ENCODE assay signal across 14 cellular contexts in the genomic region with DNA sequence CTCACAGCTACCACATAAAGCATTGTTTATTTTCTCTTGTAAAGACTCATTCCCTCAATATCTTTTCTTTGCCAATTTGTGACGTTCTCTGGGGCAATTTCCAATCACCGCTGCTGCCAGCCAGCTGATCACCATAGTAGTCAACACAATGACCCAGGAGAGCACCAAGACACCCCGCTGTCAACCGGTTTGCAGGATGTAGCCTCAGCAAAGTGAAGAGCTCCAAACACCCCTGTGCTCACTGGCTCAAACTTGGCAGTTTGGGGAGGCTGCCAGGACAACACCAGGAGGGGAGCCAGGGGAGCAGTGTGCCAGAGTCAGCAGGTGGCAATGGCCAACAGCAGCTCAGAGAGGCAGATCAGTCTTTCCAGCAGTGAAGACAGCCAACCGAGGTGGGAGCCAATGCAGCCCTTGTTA.
DNase-seq lines count a peak whose midpoint lies in the region; ATAC-seq and TF ChIP-seq lines count a peak whose summit lies in the region.
"Had no signal": no experiment of that assay in that cellular context is flagged by ENCODE, and none has a peak within 500 bp of the region (broad histone marks: within the 10 kb centered on the region; RNA-seq: fewer than 3 reads in every experiment).

No MANE protein-coding gene starts in this region.

- no peak overlapping the region for H3K27ac ChIP-seq in aorta (ENCODE audit: low read depth in 1 of 2, low read length in 2 of 2)
- no peak overlapping the region for H3K27ac ChIP-seq in CD8-positive, alpha-beta T cell (ENCODE audit: low read depth, low read length)
- H3K27ac ChIP-seq: A549, left lung, thyroid gland had no signal

- no peaks in the 10 kb centered on the region for H3K27me3 Mint-ChIP-seq in stimulated activated naive CD8-positive, alpha-beta T cell treated with anti-CD3 and anti-CD28 coated beads, Interleukin-15, amount 100 ng/mL, for 72 hours
- peaks cover 14% of the 10 kb centered on the region for H3K27me3 Mint-ChIP-seq in chondrocyte (ENCODE audit: low read depth)
- no peaks in the 10 kb centered on the region for H3K27me3 Mint-ChIP-seq in CD8-positive, alpha-beta T cell (ENCODE audit: low read depth)

- no peak for TF ChIP-seq CTCF in chondrocyte (IDR thresholded peaks at IDR 0.05)
- no peak for TF ChIP-seq CTCF in CD8-positive, alpha-beta T cell (IDR thresholded peaks at IDR 0.05)

- WGBS in aorta, 2 donors, result 20 to 24% methylated on average over 5 of the region's 5 CpGs

- H3K36me3 Mint-ChIP-seq in chondrocyte (ENCODE audit: low read depth), result no peaks in the 10 kb centered on the region
- no peaks in the 10 kb centered on the region for H3K36me3 Mint-ChIP-seq in CD8-positive, alpha-beta T cell
- H3K36me3 Mint-ChIP-seq: activated naive CD4-positive, alpha-beta T cell treated with anti-CD3 and anti-CD28 coated beads, Interleukin-2, amount 50 U/mL, for 72 hours had no signal

- CTCF ChIA-PET in CD8-positive, alpha-beta T cell (lab: Charles Lee), result no interaction called here

- no peak overlapping the region for H3K4me3 Mint-ChIP-seq in stimulated activated naive CD8-positive, alpha-beta T cell treated with anti-CD3 and anti-CD28 coated beads, Interleukin-15, amount 100 ng/mL, for 72 hours
- no peak overlapping the region for H3K4me3 Mint-ChIP-seq in chondrocyte (ENCODE audit: unreplicated experiment)
- no peak overlapping the region for H3K4me3 Mint-ChIP-seq in CD8-positive, alpha-beta T cell

- H3K4me1 Mint-ChIP-seq in stimulated activated naive CD8-positive, alpha-beta T cell treated with anti-CD3 and anti-CD28 coated beads, Interleukin-15, amount 100 ng/mL, for 72 hours, result no peaks in the 10 kb centered on the region
- H3K4me1 Mint-ChIP-seq in chondrocyte (ENCODE audit: low read depth), result no peaks in the 10 kb centered on the region
- H3K4me1 Mint-ChIP-seq in CD8-positive, alpha-beta T cell (ENCODE audit: low read depth), result no peaks in the 10 kb centered on the region

- H3K27ac Mint-ChIP-seq in stimulated activated naive CD8-positive, alpha-beta T cell treated with anti-CD3 and anti-CD28 coated beads, Interleukin-15, amount 100 ng/mL, for 72 hours, result no peak overlapping the region
- H3K27ac Mint-ChIP-seq in chondrocyte (ENCODE audit: unreplicated experiment), result peak overlapping the region; percentile 9
- H3K27ac Mint-ChIP-seq in CD8-positive, alpha-beta T cell, result no peak overlapping the region
- H3K27ac Mint-ChIP-seq: activated naive CD4-positive, alpha-beta T cell treated with anti-CD3 and anti-CD28 coated beads, Interleukin-2, amount 50 U/mL, for 72 hours had no signal

- no peaks in the 10 kb centered on the region for H3K9me3 Mint-ChIP-seq in stimulated activated naive CD8-positive, alpha-beta T cell treated with anti-CD3 and anti-CD28 coated beads, Interleukin-15, amount 100 ng/mL, for 72 hours
- H3K9me3 Mint-ChIP-seq in chondrocyte (ENCODE audit: low read depth), result peaks cover 3% of the 10 kb centered on the region
- no peaks in the 10 kb centered on the region for H3K9me3 Mint-ChIP-seq in CD8-positive, alpha-beta T cell
- H3K9me3 Mint-ChIP-seq: activated naive CD4-positive, alpha-beta T cell treated with anti-CD3 and anti-CD28 coated beads, Interleukin-2, amount 50 U/mL, for 72 hours had no signal

- ATAC-seq in stimulated activated naive CD8-positive, alpha-beta T cell treated with anti-CD3 and anti-CD28 coated beads, Interleukin-15, amount 100 ng/mL, for 72 hours, result peak; percentile 20
- ATAC-seq in stimulated activated naive CD8-positive, alpha-beta T cell treated with anti-CD3 and anti-CD28 coated beads, Interleukin-15, Interleukin-2, amounts not matched to agents 100 U/mL and 50 U/mL, for 24 hours, result no peak
- peak; percentile 26 for ATAC-seq in aorta (ENCODE audit: low FRiP score)
- no peak for ATAC-seq in GM18517 (IDR thresholded peaks at IDR 0.05; ENCODE audit: unreplicated experiment)
- no peak for ATAC-seq in CD8-positive, alpha-beta T cell
- ATAC-seq: A549; activated naive CD4-positive, alpha-beta T cell treated with anti-CD3 and anti-CD28 coated beads, Interleukin-2, amount 50 U/mL, for 72 hours; left lung had no signal

- intact Hi-C loops in aorta (cut with DNase I), result no loop called here
- intact Hi-C loops in CD8-positive, alpha-beta T cell (cut with DNase I, micrococcal nuclease), result no loop called here

- H3K27me3 ChIP-seq in aorta (ENCODE audit: control insufficient read depth in 1 of 2, insufficient read depth in 2 of 2, low read length in 1 of 2), result no peaks in the 10 kb centered on the region
- no peaks in the 10 kb centered on the region for H3K27me3 ChIP-seq in CD8-positive, alpha-beta T cell (ENCODE audit: insufficient read depth, low read length)
- H3K27me3 ChIP-seq: left lung, thyroid gland had no signal

- DNase-seq in stimulated activated naive CD8-positive, alpha-beta T cell treated with anti-CD3 and anti-CD28 coated beads, Interleukin-15, amount 100 ng/mL, for 72 hours, result no peak
- DNase-seq in stimulated activated naive CD8-positive, alpha-beta T cell treated with anti-CD3 and anti-CD28 coated beads, Interleukin-15, Interleukin-2, amounts not matched to agents 100 U/mL and 50 U/mL, for 24 hours, result no peak
- no peak for DNase-seq in chondrocyte (ENCODE audit: low spot score)
- DNase-seq in iris pigment epithelial cell (ENCODE audit: low read depth), result peak; percentile 10
- peak; percentile 43 to 72 for DNase-seq in aorta
- no peak for DNase-seq in GDM1 (lab: John Stamatoyannopoulos, UW)
- no peak for DNase-seq in CD8-positive, alpha-beta T cell
- DNase-seq: activated CD4-positive, alpha-beta T cell treated with anti-CD3 and anti-CD28 coated beads for 48 hours; MV-4-11; thyroid gland had no signal

- H3K36me3 ChIP-seq in aorta (ENCODE audit: control insufficient read depth in 1 of 2, insufficient read depth in 2 of 2, low read length in 1 of 2), result no peaks in the 10 kb centered on the region
- H3K36me3 ChIP-seq in CD8-positive, alpha-beta T cell (ENCODE audit: insufficient read depth, low read length), result no peaks in the 10 kb centered on the region
- H3K36me3 ChIP-seq: left lung, thyroid gland had no signal

- POLR2A ChIA-PET in CD8-positive, alpha-beta T cell (lab: Charles Lee), result no interaction called here

- peaks cover 1 to 7% of the 10 kb centered on the region in 2 donors for H3K4me1 ChIP-seq in aorta (ENCODE audit: control insufficient read depth in 1 of 2, insufficient read depth in 2 of 2, low read length in 2 of 2)
- no peaks in the 10 kb centered on the region for H3K4me1 ChIP-seq in CD8-positive, alpha-beta T cell (ENCODE audit: insufficient read depth, low read length)
- H3K4me1 ChIP-seq: A549, left lung, thyroid gland had no signal

- no peak overlapping the region for H3K4me3 ChIP-seq in aorta (ENCODE audit: low read length in 2 of 2)
- no peak overlapping the region for H3K4me3 ChIP-seq in CD8-positive, alpha-beta T cell (ENCODE audit: low read depth, low read length)
- H3K4me3 ChIP-seq: A549, left lung, thyroid gland had no signal

- H3K9me3 ChIP-seq in aorta (ENCODE audit: control insufficient read depth, low read length), result no peaks in the 10 kb centered on the region
- H3K9me3 ChIP-seq in CD8-positive, alpha-beta T cell (ENCODE audit: low read length), result no peaks in the 10 kb centered on the region
- H3K9me3 ChIP-seq: A549, left lung, thyroid gland had no signal

Comparison
In these comparisons a context has a peak if more than half of its experiments do, and no peak if none do; other contexts are left out.
1. ATAC-seq: peak in stimulated activated naive CD8-positive, alpha-beta T cell treated with anti-CD3 and anti-CD28 coated beads, Interleukin-15, amount 100 ng/mL, for 72 hours (single experiment) and aorta (single experiment); none in stimulated activated naive CD8-positive, alpha-beta T cell treated with anti-CD3 and anti-CD28 coated beads, Interleukin-15, Interleukin-2, amounts not matched to agents 100 U/mL and 50 U/mL, for 24 hours (single experiment), GM18517 (single experiment) and CD8-positive, alpha-beta T cell (single experiment).
2. DNase-seq: peak in iris pigment epithelial cell (single experiment) and aorta (2 of 2); none in stimulated activated naive CD8-positive, alpha-beta T cell treated with anti-CD3 and anti-CD28 coated beads, Interleukin-15, amount 100 ng/mL, for 72 hours (0 of 2), stimulated activated naive CD8-positive, alpha-beta T cell treated with anti-CD3 and anti-CD28 coated beads, Interleukin-15, Interleukin-2, amounts not matched to agents 100 U/mL and 50 U/mL, for 24 hours (single experiment), chondrocyte (single experiment), GDM1 (single experiment) and CD8-positive, alpha-beta T cell (0 of 7).